ENCODE assay signal across 8 cellular contexts in the genomic region with DNA sequence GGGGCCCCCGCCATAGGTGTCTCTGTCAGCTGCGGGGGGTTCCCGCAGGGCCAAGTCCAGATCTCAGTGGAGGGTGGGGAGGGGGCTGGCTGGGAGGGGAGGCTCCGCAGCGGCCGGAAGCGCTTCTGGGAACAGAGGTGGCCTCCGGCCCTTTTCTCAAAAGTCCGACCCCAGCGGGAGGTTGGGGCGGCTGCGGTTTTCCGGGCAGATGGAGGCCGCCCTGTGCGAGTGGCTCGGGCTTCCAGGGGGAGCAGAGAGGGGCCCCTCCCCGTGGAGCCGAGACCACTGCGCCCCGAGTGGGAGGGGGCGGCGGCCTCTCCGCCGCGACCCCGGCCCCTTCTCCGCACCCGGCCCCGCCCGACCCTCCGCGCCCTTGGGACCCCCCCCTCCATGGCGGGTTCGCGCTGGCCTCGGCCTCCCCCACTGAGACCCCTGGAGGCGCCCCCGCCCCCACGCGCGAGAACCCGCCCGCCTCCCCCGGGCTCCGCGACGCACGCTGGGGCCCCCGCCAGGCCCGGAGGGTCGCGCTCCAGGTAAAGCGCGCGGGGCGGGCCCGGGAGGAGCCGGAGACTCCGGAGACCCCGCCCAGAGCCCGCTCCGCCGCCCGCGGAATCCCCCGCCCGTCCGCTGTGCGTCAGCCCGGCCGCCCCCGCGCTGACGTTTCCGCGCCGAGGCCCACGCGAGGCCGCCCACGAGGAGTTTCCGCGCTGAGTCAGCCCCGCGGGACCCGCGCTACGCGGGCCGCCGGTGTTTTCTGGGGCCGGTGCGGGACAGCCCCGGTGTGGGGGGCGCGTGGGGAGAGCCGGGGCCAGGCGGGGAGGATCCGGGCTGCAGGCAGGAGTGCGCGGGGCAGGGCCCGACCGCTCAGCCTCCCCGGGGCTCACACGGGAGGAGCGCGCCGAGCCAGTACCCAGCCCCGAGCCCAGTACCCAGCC.
A peak's percentile ranks its signal among the peaks of the same experiment; 100 is the strongest.
DNase-seq lines count a peak whose midpoint lies in the region; ATAC-seq lines count a peak whose summit lies in the region.

No MANE protein-coding gene starts in this region.

- H3K9me3 ChIP-seq in BLaER1 = no peaks in the 10 kb centered on the region

- no peak overlapping the region for H3K27ac ChIP-seq in BLaER1

- DNase-seq in T-helper 2 cell treated with Interferon-gamma antibody and Interleukin-4, amounts not matched to agents 5 μg/mL and 100 μg/mL, for 36 hours (ENCODE audit: low spot score) = peak; percentile 93
- DNase-seq in amniotic stem cell (lab: John Stamatoyannopoulos, UW) (peak; percentile 8), iris pigment epithelial cell (ENCODE audit: low read depth) (peak; percentile 64), NCI-H1694 treated with DMSO at 0.1 percent for 48 hours (lab: John Stamatoyannopoulos, UW) (no peak), cortex of kidney (lab: John Stamatoyannopoulos, UW) (no peak)
- DNase-seq in stimulated activated CD4-positive, alpha-beta T cell treated with anti-CD3 and anti-CD28 coated beads, Interleukin-4, amount 100 ng/mL, for 24 hours = peak; percentile 91

- H3K27me3 ChIP-seq in BLaER1 = peaks cover 25% of the 10 kb centered on the region; the same call in 1 of the 2 replicates

- peaks cover 3% of the 10 kb centered on the region for H3K4me1 Mint-ChIP-seq in T-helper 2 cell treated with Interferon-gamma antibody and Interleukin-4, amounts not matched to agents 5 μg/mL and 100 μg/mL, for 36 hours (ENCODE audit: low read depth)

- peak overlapping the region; percentile 57; the same call in 1 of the 2 replicates for H3K9ac ChIP-seq in BLaER1

- H3K36me3 Mint-ChIP-seq in T-helper 2 cell treated with Interferon-gamma antibody and Interleukin-4, amounts not matched to agents 5 μg/mL and 100 μg/mL, for 36 hours (ENCODE audit: low read depth) = no peaks in the 10 kb centered on the region

- peak overlapping the region; percentile 64 for H3K4me3 ChIP-seq in BLaER1

- peak overlapping the region; percentile 69 for H3K27ac Mint-ChIP-seq in T-helper 2 cell treated with Interferon-gamma antibody and Interleukin-4, amounts not matched to agents 5 μg/mL and 100 μg/mL, for 36 hours

- H3K4me2 ChIP-seq in BLaER1 = peak overlapping the region; percentile 95

- H3K9me3 Mint-ChIP-seq in T-helper 2 cell treated with Interferon-gamma antibody and Interleukin-4, amounts not matched to agents 5 μg/mL and 100 μg/mL, for 36 hours = no peaks in the 10 kb centered on the region

- H3K4me1 ChIP-seq in BLaER1 = peaks cover 42% of the 10 kb centered on the region

- no peaks in the 10 kb centered on the region for H3K36me3 ChIP-seq in BLaER1

- peak; percentile 49 for ATAC-seq in HG02642 (IDR thresholded peaks at IDR 0.05; ENCODE audit: poor library complexity, unreplicated experiment)

- peak overlapping the region; percentile 36 for H3K4me3 Mint-ChIP-seq in T-helper 2 cell treated with Interferon-gamma antibody and Interleukin-4, amounts not matched to agents 5 μg/mL and 100 μg/mL, for 36 hours

- peaks cover 14% of the 10 kb centered on the region for H4K20me1 ChIP-seq in BLaER1

- H3K27me3 Mint-ChIP-seq in T-helper 2 cell treated with Interferon-gamma antibody and Interleukin-4, amounts not matched to agents 5 μg/mL and 100 μg/mL, for 36 hours (ENCODE audit: low read depth) = no peaks in the 10 kb centered on the region

Comparison
In these comparisons a context has a peak if more than half of its experiments do, and no peak if none do; other contexts are left out.
1. DNase-seq: peak in T-helper 2 cell treated with Interferon-gamma antibody and Interleukin-4, amounts not matched to agents 5 μg/mL and 100 μg/mL, for 36 hours (single experiment), amniotic stem cell (single experiment), iris pigment epithelial cell (single experiment) and stimulated activated CD4-positive, alpha-beta T cell treated with anti-CD3 and anti-CD28 coated beads, Interleukin-4, amount 100 ng/mL, for 24 hours (single experiment); none in NCI-H1694 treated with DMSO at 0.1 percent for 48 hours (single experiment) and cortex of kidney (single experiment).